12 cellular contexts compared by ENCODE assay signal in genomic region chr1:234985531-234986294, GRCh38.
A peak's percentile ranks its signal among the peaks of the same experiment; 100 is the strongest.
DNase-seq lines count a peak whose midpoint lies in the region; ATAC-seq, FAIRE-seq and TF ChIP-seq lines count a peak whose summit lies in the region.
"Had no signal": no experiment of that assay in that cellular context is flagged by ENCODE, and none has a peak within 500 bp of the region (broad histone marks: within the 10 kb centered on the region; RNA-seq: fewer than 3 reads in every experiment).

No MANE protein-coding gene starts in this region.

- peak overlapping the region; percentile 83 for H4K5ac ChIP-seq in IMR-90 (ENCODE audit: low read depth, low read length)

- no peak for TF ChIP-seq EP300 in A549 (IDR thresholded peaks at IDR 0.05)
- TF ChIP-seq EP300 in esophagus muscularis mucosa (IDR thresholded peaks at IDR 0.05), result no peak

- H4K91ac ChIP-seq in IMR-90 (ENCODE audit: insufficient read depth, low read depth, low read length), result peak overlapping the region; percentile 86

- H3K4me3 ChIP-seq in A549, result no peak overlapping the region
- no peak overlapping the region for H3K4me3 ChIP-seq in IMR-90 (ENCODE audit: insufficient read depth, low read depth, low read length)
- H3K4me3 ChIP-seq in esophagus muscularis mucosa, result no peak overlapping the region
- H3K4me3 ChIP-seq in prostate gland, result no peak overlapping the region

- POLR2A ChIA-PET in A549 (lab: Yijun Ruan, JAX), result interaction anchor here (0.7 kb wide), 1 partner anchor 94 kb away, joined by 4 read pairs; no protein-coding TSS in a partner anchor
- POLR2A ChIA-PET in IMR-90 (lab: Charles Lee; ENCODE audit: unreplicated experiment), result no interaction called here

- H3K36me3 ChIP-seq in IMR-90 (ENCODE audit: control insufficient read depth, insufficient read depth, low read length), result no peaks in the 10 kb centered on the region
- H3K36me3 ChIP-seq in esophagus muscularis mucosa, result no peaks in the 10 kb centered on the region
- no peaks in the 10 kb centered on the region for H3K36me3 ChIP-seq in prostate gland

- H3K4me3 Mint-ChIP-seq in natural killer cell treated with Interleukin-12 subunit alpha and Interleukin-12 subunit beta and Interleukin-15 and Interleukin-18, amount 100 ng/mL, for 72 hours, result no peak overlapping the region

- peak overlapping the region; percentile 79; the same call in 2 of the 3 replicates for H2BK15ac ChIP-seq in IMR-90 (ENCODE audit: low read depth, low read length)

- H2BK20ac ChIP-seq in IMR-90 (ENCODE audit: low read depth, low read length), result peak overlapping the region; percentile 84

- intact Hi-C loops in IMR-90 (cut with micrococcal nuclease), result no loop called here
- intact Hi-C loops in esophagus muscularis mucosa (cut with DNase I), result no loop called here
- intact Hi-C loops in prostate gland (cut with DNase I), result loop anchor here (10.0 kb wide), 1 partner anchor 451 kb away; no protein-coding TSS in a partner anchor

- WGBS in A549 (ENCODE audit: missing lambda C conversion rate), result 92% methylated on average over 10 of the region's 10 CpGs
- no CpG with 5 or more reads among the region's 10 CpGs for WGBS in IMR-90 (ENCODE audit: extremely low coverage in 2 of 2, insufficient read length in 1 of 2), 2 experiments
- WGBS in esophagus muscularis mucosa, result 89% methylated on average over 10 of the region's 10 CpGs
- 92% methylated on average over 10 of the region's 10 CpGs for WGBS in prostate gland

- no peak overlapping the region for H3K9ac ChIP-seq in IMR-90 (ENCODE audit: low read depth, low read length)

- no peaks in the 10 kb centered on the region for H4K20me1 ChIP-seq in IMR-90 (ENCODE audit: insufficient read depth, low read length)

- no peak overlapping the region for H2AK9ac ChIP-seq in IMR-90 (replicated peaks; ENCODE audit: low read depth, low read length, poor library complexity)

- TF ChIP-seq CTCF in A549 (IDR thresholded peaks at IDR 0.05) (no peak), IMR-90 (conservative IDR thresholded peaks at IDR 0.05; ENCODE audit: low read depth, low read length) (no peak), esophagus muscularis mucosa (IDR thresholded peaks at IDR 0.05) (no peak), prostate gland (IDR thresholded peaks at IDR 0.05) (no peak)

- peak overlapping the region; percentile 66; the same call in 1 of the 2 replicates for H3K18ac ChIP-seq in IMR-90 (ENCODE audit: low read depth, low read length)

- DNase-seq in A549 (ENCODE audit: low read depth in 1 of 2, low spot score in 1 of 2), result no peak
- no peak for DNase-seq in IMR-90
- DNase-seq in esophagus muscularis mucosa (ENCODE audit: extremely low spot score), result no peak
- DNase-seq in prostate gland (ENCODE audit: low spot score), result no peak
- DNase-seq in ACHN, result no peak
- no peak for DNase-seq in natural killer cell treated with Interleukin-12 subunit alpha and Interleukin-12 subunit beta and Interleukin-15 and Interleukin-18, amount 100 ng/mL, for 72 hours (ENCODE audit: low spot score)
- no peak for DNase-seq in dedifferentiated amniotic fluid mesenchymal stem cell (ENCODE audit: extremely low spot score)
- no peak for DNase-seq in T-helper 1 cell
- DNase-seq: NCI-H2171 treated with DMSO at 0.1 percent for 48 hours; stimulated activated CD4-positive, alpha-beta T cell treated with anti-CD3 and anti-CD28 coated beads, Interleukin-15, amount 100 ng/mL, for 24 hours had no signal

- no peaks in the 10 kb centered on the region for H3K27me3 Mint-ChIP-seq in natural killer cell treated with Interleukin-12 subunit alpha and Interleukin-12 subunit beta and Interleukin-15 and Interleukin-18, amount 100 ng/mL, for 72 hours

- FAIRE-seq in A549 (lab: Jason Lieb, UNC), result no peak
- FAIRE-seq: RCC 7860 had no signal

- H3K4me1 ChIP-seq in A549, result peaks cover 51% of the 10 kb centered on the region
- H3K4me1 ChIP-seq in IMR-90 (ENCODE audit: control insufficient read depth, insufficient read depth, low read length), result peaks cover 38% of the 10 kb centered on the region
- H3K4me1 ChIP-seq in esophagus muscularis mucosa, result peaks cover 66 to 87% (median 83%) of the 10 kb centered on the region in 4 donors
- H3K4me1 ChIP-seq in prostate gland (replicated peaks), result peaks cover 8% of the 10 kb centered on the region

- H3K56ac ChIP-seq in IMR-90 (ENCODE audit: extremely low read depth, insufficient read depth, low read length), result 0 out of 2 replicates have a peak overlapping the region, but pooled peaks have one; percentile 18

- in situ Hi-C loops in IMR-90 (cut with MboI; ENCODE audit: low sequenced_read_pairs), result no loop called here
- in situ Hi-C loops in ACHN (cut with HindIII; ENCODE audit: low pct_ligation_motif_present, low pct_unique_long_range_greater_than_20kb, low sequenced_read_pairs), result no loop called here

- peaks cover 0 to 16% of the 10 kb centered on the region in 2 experiments; a peak in 1 of 4 replicates for H3K79me1 ChIP-seq in IMR-90 (ENCODE audit: low read depth in 1 of 2, low read length in 2 of 2)

- H3K27ac Mint-ChIP-seq in natural killer cell treated with Interleukin-12 subunit alpha and Interleukin-12 subunit beta and Interleukin-15 and Interleukin-18, amount 100 ng/mL, for 72 hours, result peak overlapping the region in 1 of 2 donors; percentile 98

- H3K4me2 ChIP-seq in A549 (no peak overlapping the region), IMR-90 (ENCODE audit: low read depth, low read length) (no peak overlapping the region)

- peak overlapping the region; percentile 95 for H2AK5ac ChIP-seq in IMR-90 (ENCODE audit: low read depth, low read length)

- H4K8ac ChIP-seq in IMR-90 (ENCODE audit: low read depth in 2 of 2, low read length in 2 of 2), result peak overlapping the region; percentile 37 to 77; a peak in 3 of 4 replicates

- H3K23ac ChIP-seq in IMR-90 (ENCODE audit: low read depth, low read length), result peak overlapping the region; percentile 13; the same call in 1 of the 2 replicates

- H3K14ac ChIP-seq in IMR-90 (replicated peaks; ENCODE audit: low read depth, low read length), result peak overlapping the region; percentile 62

- ATAC-seq in A549 (no peak), IMR-90 (ENCODE audit: low read depth) (no peak)
- ATAC-seq in natural killer cell treated with Interleukin-12 subunit alpha and Interleukin-12 subunit beta and Interleukin-15 and Interleukin-18, amount 100 ng/mL, for 72 hours, result no peak
- ATAC-seq: stimulated activated effector memory CD8-positive, alpha-beta T cell treated with anti-CD3 and anti-CD28 coated beads, Interleukin-12 subunit alpha, Interleukin-12 subunit beta, amount 100 ng/mL, for 72 hours had no signal

- CTCF ChIA-PET in A549 (lab: Yijun Ruan, JAX) (interaction anchor here (0.6 to 1.0 kb wide), 3 partner anchors 11 to 390 kb away, joined by 3 read pairs; no protein-coding TSS in a partner anchor), IMR-90 (lab: Yijun Ruan, JAX) (no interaction called here)

- no peaks in the 10 kb centered on the region for H3K9me3 Mint-ChIP-seq in natural killer cell treated with Interleukin-12 subunit alpha and Interleukin-12 subunit beta and Interleukin-15 and Interleukin-18, amount 100 ng/mL, for 72 hours

- no peak for TF ChIP-seq POLR2A in A549 (IDR thresholded peaks at IDR 0.05; ENCODE audit: low read length)
- TF ChIP-seq POLR2A in IMR-90 (IDR thresholded peaks at IDR 0.05; ENCODE audit: low read depth, low read length), result no peak
- TF ChIP-seq POLR2A in esophagus muscularis mucosa (IDR thresholded peaks at IDR 0.05; ENCODE audit: low read depth), result no peak
- TF ChIP-seq POLR2A in prostate gland (IDR thresholded peaks at IDR 0.05), result no peak

- peaks cover 23% of the 10 kb centered on the region for H3K9me1 ChIP-seq in IMR-90 (ENCODE audit: insufficient read depth, low read length)

- peaks cover 12% of the 10 kb centered on the region for H3K36me3 Mint-ChIP-seq in natural killer cell treated with Interleukin-12 subunit alpha and Interleukin-12 subunit beta and Interleukin-15 and Interleukin-18, amount 100 ng/mL, for 72 hours

- H3K4me1 Mint-ChIP-seq in natural killer cell treated with Interleukin-12 subunit alpha and Interleukin-12 subunit beta and Interleukin-15 and Interleukin-18, amount 100 ng/mL, for 72 hours (ENCODE audit: low read depth in 2 of 2), result peaks cover 52 to 72% of the 10 kb centered on the region in 2 donors

- no peak for TF ChIP-seq RAD21 in A549 (conservative IDR thresholded peaks at IDR 0.05 in 1 of 2, IDR thresholded peaks at IDR 0.05 in 1 of 2)
- no peak for TF ChIP-seq RAD21 in IMR-90 (IDR thresholded peaks at IDR 0.05; ENCODE audit: low read length)

- no peaks in the 10 kb centered on the region for H3K27me3 ChIP-seq in IMR-90 (ENCODE audit: control insufficient read depth, insufficient read depth, low read length)
- H3K27me3 ChIP-seq in esophagus muscularis mucosa, result no peaks in the 10 kb centered on the region
- H3K27me3 ChIP-seq in prostate gland (replicated peaks; ENCODE audit: insufficient read depth), result no peaks in the 10 kb centered on the region

- peak overlapping the region; percentile 96 for H2BK120ac ChIP-seq in IMR-90 (ENCODE audit: low read depth, low read length)

- H3K9me3 ChIP-seq in A549 (no peaks in the 10 kb centered on the region), IMR-90 (ENCODE audit: control insufficient read depth, insufficient read depth, low read length) (no peaks in the 10 kb centered on the region), esophagus muscularis mucosa (peaks cover 0 to 4% (median 0%) of the 10 kb centered on the region in 4 donors), prostate gland (no peaks in the 10 kb centered on the region)

- H2AFZ ChIP-seq in IMR-90 (replicated peaks; ENCODE audit: low read length, poor library complexity), result no peak overlapping the region

- H3K4ac ChIP-seq in IMR-90 (ENCODE audit: low read depth, low read length), result peak overlapping the region; percentile 94

- dilution Hi-C loops in IMR-90 (cut with HindIII; ENCODE audit: low sequenced_read_pairs, unreplicated experiment), result no loop called here

- H2BK5ac ChIP-seq in IMR-90 (ENCODE audit: low read depth, low read length, poor library complexity, severe bottlenecking), result peak overlapping the region; percentile 91

- BruUV-seq in IMR-90 (replicated peaks; lab: Mats Ljungman, UMichigan), result no TSS peak

- peak overlapping the region; percentile 94 to 95 for H3K27ac ChIP-seq in A549
- peak overlapping the region; percentile 10; the same call in 1 of the 2 replicates for H3K27ac ChIP-seq in IMR-90 (ENCODE audit: insufficient read depth, low read length)
- H3K27ac ChIP-seq in esophagus muscularis mucosa (replicated peaks in 1 of 4), result peak overlapping the region; percentile 91 to 97 (median 94)
- peak overlapping the region; percentile 24 to 25 for H3K27ac ChIP-seq in prostate gland

TF ChIP-seq in A549, 52 proteins besides CTCF, POLR2A, EP300 and RAD21 (continues in another document):
- TF ChIP-seq GATA3 (IDR thresholded peaks at IDR 0.05; ENCODE audit: borderline replicate concordance) (no peak), RNF2 (IDR thresholded peaks at IDR 0.05; ENCODE audit: borderline replicate concordance, low read depth) (no peak)

TF ChIP-seq in IMR-90, 13 proteins besides CTCF, POLR2A, EP300 and RAD21 (continues in another document):
- TF ChIP-seq RFX5 (IDR thresholded peaks at IDR 0.05; ENCODE audit: low read depth, low read length) (no peak), MAZ (IDR thresholded peaks at IDR 0.05; ENCODE audit: borderline replicate concordance, low read depth, low read length) (no peak)

Comparison
In these comparisons a context has a peak if more than half of its experiments do, and no peak if none do; other contexts are left out.
1. H3K27ac ChIP-seq: peak in every context shown above with its lines; median percentile 94 in A549; 94 in esophagus muscularis mucosa; 24 in prostate gland; 10 in IMR-90.